8 cellular contexts compared by ENCODE assay signal in the genomic region with DNA sequence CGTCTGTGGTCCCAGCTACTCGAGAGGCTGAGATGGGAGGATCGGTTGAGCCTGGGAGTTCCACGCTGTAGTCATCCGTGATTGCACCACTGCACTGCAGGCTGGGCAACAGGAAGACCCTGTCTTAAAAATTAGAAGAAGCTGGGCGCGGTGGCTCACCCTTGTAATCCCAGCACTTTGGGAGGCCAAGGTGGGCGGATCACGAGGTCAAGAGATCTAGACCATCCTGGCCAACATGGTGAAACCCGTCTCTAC. TPM values are rescaled to one million over a fixed set of nuclear protein-coding genes. Genes with fewer than 3 reads are reported as not detected.
DNase-seq lines count a peak whose midpoint lies in the region; ATAC-seq and TF ChIP-seq lines count a peak whose summit lies in the region.
"Not testable (repeated sequence)": the region's sequence is repeated elsewhere in the genome, so short reads cannot be mapped to it uniquely, and the experiment has no call there.

No MANE protein-coding gene starts in this region.

- WGBS in gastroesophageal sphincter (ENCODE audit: low coverage in 1 of 2), 2 donors, result 4 to 7% methylated on average over 3 to 7 of the region's 10 CpGs

- H3K4me3 ChIP-seq in GM12875 (ENCODE audit: low read depth, low read length) (peak overlapping the region; percentile 71), OCI-LY3 (ENCODE audit: low read length) (peak overlapping the region; percentile 99), gastroesophageal sphincter (peak overlapping the region; percentile 36 to 91), retinal pigment epithelial cell (ENCODE audit: low read length) (peak overlapping the region; percentile 90), uterus (peak overlapping the region; percentile 59 to 69)

- H3K27ac Mint-ChIP-seq in activated CD8-positive, alpha-beta memory T cell treated with anti-CD3 and anti-CD28 coated beads, Interleukin-2, amount 10 ng/mL, durations not matched to agents 7 days and 5 days, result peak overlapping the region; percentile 95
- H3K27ac Mint-ChIP-seq in memory B cell, result peak overlapping the region; percentile 90

- not testable (repeated sequence) for H3K27me3 Mint-ChIP-seq in activated CD8-positive, alpha-beta memory T cell treated with anti-CD3 and anti-CD28 coated beads, Interleukin-2, amount 10 ng/mL, durations not matched to agents 7 days and 5 days; memory B cell

- H3K9me3 Mint-ChIP-seq in activated CD8-positive, alpha-beta memory T cell treated with anti-CD3 and anti-CD28 coated beads, Interleukin-2, amount 10 ng/mL, durations not matched to agents 7 days and 5 days (ENCODE audit: low read depth); memory B cell: not testable (repeated sequence)

- H4K20me1 ChIP-seq in OCI-LY3 (ENCODE audit: insufficient read depth, low read length), result peaks cover 48% of the 10 kb centered on the region

- CTCF ChIA-PET in activated CD8-positive, alpha-beta memory T cell treated with anti-CD3 and anti-CD28 coated beads, Interleukin-2, amount 10 ng/mL, durations not matched to agents 7 days and 5 days (lab: Charles Lee), result interaction anchor here (0.5 to 32.1 kb wide), 25 partner anchors 9 to 365 kb away, joined by 3 to 936 read pairs (median 7); a partner anchor contains a TSS

- intact Hi-C loops in uterus (cut with DNase I; ENCODE audit: low total_unique reads), result loop anchor here (2.0 kb wide), 1 partner anchor 43 kb away; no protein-coding TSS in a partner anchor

- ATAC-seq in activated CD8-positive, alpha-beta memory T cell treated with anti-CD3 and anti-CD28 coated beads, Interleukin-2, amount 10 ng/mL, durations not matched to agents 7 days and 5 days; gastroesophageal sphincter; memory B cell (ENCODE audit: low read depth): not testable (repeated sequence)

- TF ChIP-seq POLR2A in gastroesophageal sphincter (IDR thresholded peaks at IDR 0.05); uterus (IDR thresholded peaks at IDR 0.05): not testable (repeated sequence)

- TF ChIP-seq EP300 in gastroesophageal sphincter (IDR thresholded peaks at IDR 0.05), result not testable (repeated sequence)

- peak overlapping the region; percentile 99 for H3K4me3 Mint-ChIP-seq in activated CD8-positive, alpha-beta memory T cell treated with anti-CD3 and anti-CD28 coated beads, Interleukin-2, amount 10 ng/mL, durations not matched to agents 7 days and 5 days
- peak overlapping the region; percentile 96 for H3K4me3 Mint-ChIP-seq in memory B cell

- H3K4me1 ChIP-seq in OCI-LY3 (ENCODE audit: low read length) (peaks cover 19% of the 10 kb centered on the region), gastroesophageal sphincter (peaks cover 2 to 74% (median 26%) of the 10 kb centered on the region in 3 donors)
- not testable (repeated sequence) for H3K4me1 ChIP-seq in uterus

- H2AFZ ChIP-seq in OCI-LY3 (ENCODE audit: low read depth, low read length), result not testable (repeated sequence)

- TF ChIP-seq CTCF in GM12875 (IDR thresholded peaks at IDR 0.05; ENCODE audit: borderline replicate concordance, insufficient read depth, low read depth, low read length); OCI-LY3 (IDR thresholded peaks at IDR 0.05; ENCODE audit: low read depth, low read length); gastroesophageal sphincter (IDR thresholded peaks at IDR 0.05); retinal pigment epithelial cell (conservative IDR thresholded peaks at IDR 0.05; ENCODE audit: low read depth, low read length); uterus (IDR thresholded peaks at IDR 0.05): not testable (repeated sequence)

- peaks cover 32% of the 10 kb centered on the region for H3K36me3 ChIP-seq in OCI-LY3 (replicated peaks; ENCODE audit: low read depth, low read length)
- H3K36me3 ChIP-seq in gastroesophageal sphincter, result peaks cover 0 to 45% of the 10 kb centered on the region in 2 donors
- not testable (repeated sequence) for H3K36me3 ChIP-seq in uterus

- peak overlapping the region; percentile 93 for H3K9ac ChIP-seq in OCI-LY3 (ENCODE audit: low read length)

- DNase-seq in activated CD8-positive, alpha-beta memory T cell treated with anti-CD3 and anti-CD28 coated beads, Interleukin-2, amount 10 ng/mL, durations not matched to agents 7 days and 5 days, result peak; percentile 57
- DNase-seq in caudate nucleus (lab: John Stamatoyannopoulos, UW) (peak in 2 of 61 donors; percentile 36 to 40), uterus (peak in 1 of 2 donors; percentile 61)
- DNase-seq in memory B cell (ENCODE audit: low spot score in 2 of 2); retinal pigment epithelial cell (ENCODE audit: low read depth): not testable (repeated sequence)

- H3K9me3 ChIP-seq in OCI-LY3 (ENCODE audit: insufficient read depth, low read length); gastroesophageal sphincter; uterus: not testable (repeated sequence)

- H3K4me1 Mint-ChIP-seq in activated CD8-positive, alpha-beta memory T cell treated with anti-CD3 and anti-CD28 coated beads, Interleukin-2, amount 10 ng/mL, durations not matched to agents 7 days and 5 days, result peaks cover 50% of the 10 kb centered on the region
- peaks cover 33% of the 10 kb centered on the region for H3K4me1 Mint-ChIP-seq in memory B cell

- peaks cover 75% of the 10 kb centered on the region for H3K79me2 ChIP-seq in OCI-LY3 (ENCODE audit: low read length)

- H3K27ac ChIP-seq in OCI-LY3 (ENCODE audit: low read length), result peak overlapping the region; percentile 98
- H3K27ac ChIP-seq in caudate nucleus (ENCODE audit: low read depth, low read length), result peak overlapping the region; percentile 96
- peak overlapping the region; percentile 78 to 99 (median 96) for H3K27ac ChIP-seq in gastroesophageal sphincter
- peak overlapping the region; percentile 91 to 97 for H3K27ac ChIP-seq in uterus

- peaks cover 63% of the 10 kb centered on the region for H3K36me3 Mint-ChIP-seq in activated CD8-positive, alpha-beta memory T cell treated with anti-CD3 and anti-CD28 coated beads, Interleukin-2, amount 10 ng/mL, durations not matched to agents 7 days and 5 days
- H3K36me3 Mint-ChIP-seq in memory B cell, result peaks cover 17% of the 10 kb centered on the region

- H3K27me3 ChIP-seq in OCI-LY3 (ENCODE audit: low read depth, low read length); gastroesophageal sphincter; uterus: not testable (repeated sequence)

- peak overlapping the region; percentile 88 for H3K4me2 ChIP-seq in OCI-LY3 (ENCODE audit: low read length)

RNA-seq across cellular contexts. Expression of a gene that starts 1.8 kb away (rescaled TPM):
- 1,000 to 10,000 TPM; 1,499 to 1,522 TPM for total RNA-seq in activated CD8-positive, alpha-beta memory T cell treated with anti-CD3 and anti-CD28 coated beads, Interleukin-2, amount 10 ng/mL, durations not matched to agents 7 days and 5 days
- total RNA-seq in gastroesophageal sphincter (100 to 1,000 TPM; 184 to 351 (median 236) TPM), uterus (100 to 1,000 TPM; 130 to 426 (median 290) TPM)

RNA-seq across cellular contexts. Expression of a gene that starts 4.9 kb away (rescaled TPM):
- total RNA-seq in activated CD8-positive, alpha-beta memory T cell treated with anti-CD3 and anti-CD28 coated beads, Interleukin-2, amount 10 ng/mL, durations not matched to agents 7 days and 5 days, result 10 to 100 TPM; 67.4 to 83.9 TPM
- total RNA-seq in gastroesophageal sphincter (10 to 100 TPM in 3 of 4 donors, 1 to 10 TPM in 1; 9.8 to 16.7 (median 13.1) TPM), uterus (10 to 100 TPM in 2 of 4 donors, 1 to 10 TPM in 2; 3.1 to 61.9 (median 10.2) TPM)

RNA-seq across cellular contexts. Expression of a gene that starts 20.5 kb away (rescaled TPM):
- total RNA-seq in activated CD8-positive, alpha-beta memory T cell treated with anti-CD3 and anti-CD28 coated beads, Interleukin-2, amount 10 ng/mL, durations not matched to agents 7 days and 5 days, result 100 to 1,000 TPM; 165 to 184 TPM
- total RNA-seq in gastroesophageal sphincter (100 to 1,000 TPM; 104 to 191 (median 152) TPM), uterus (100 to 1,000 TPM in 1 of 4 donors, 10 to 100 TPM in 3; 47.1 to 155 (median 64.6) TPM)

RNA-seq across cellular contexts. Expression of a gene that starts 22.4 kb away (rescaled TPM):
- total RNA-seq in activated CD8-positive, alpha-beta memory T cell treated with anti-CD3 and anti-CD28 coated beads, Interleukin-2, amount 10 ng/mL, durations not matched to agents 7 days and 5 days, result 10 to 100 TPM in 1 of 2 experiments, 1 to 10 TPM in 1; 10.0 to 62.7 TPM
- total RNA-seq in gastroesophageal sphincter, result 10 to 100 TPM in 3 of 4 donors, 1 to 10 TPM in 1; 5.6 to 31.9 (median 11.3) TPM
- total RNA-seq in uterus, result 10 to 100 TPM in 2 of 4 donors, 1 to 10 TPM in 1, under 1 TPM in 1; 0.88 to 23.8 (median 10.4) TPM

RNA-seq across cellular contexts. Expression of a gene that starts 31.2 kb away (rescaled TPM):
- 10 to 100 TPM; 30.2 to 36.4 TPM for total RNA-seq in activated CD8-positive, alpha-beta memory T cell treated with anti-CD3 and anti-CD28 coated beads, Interleukin-2, amount 10 ng/mL, durations not matched to agents 7 days and 5 days
- total RNA-seq in gastroesophageal sphincter, result 1 to 10 TPM; 3.0 to 8.2 (median 6.0) TPM
- total RNA-seq in uterus, result 10 to 100 TPM in 1 of 4 donors, 1 to 10 TPM in 2, under 1 TPM in 1; 0.59 to 29.3 (median 5.4) TPM
